Comparison of ENCODE assay signal across 8 cellular contexts in the genomic region with DNA sequence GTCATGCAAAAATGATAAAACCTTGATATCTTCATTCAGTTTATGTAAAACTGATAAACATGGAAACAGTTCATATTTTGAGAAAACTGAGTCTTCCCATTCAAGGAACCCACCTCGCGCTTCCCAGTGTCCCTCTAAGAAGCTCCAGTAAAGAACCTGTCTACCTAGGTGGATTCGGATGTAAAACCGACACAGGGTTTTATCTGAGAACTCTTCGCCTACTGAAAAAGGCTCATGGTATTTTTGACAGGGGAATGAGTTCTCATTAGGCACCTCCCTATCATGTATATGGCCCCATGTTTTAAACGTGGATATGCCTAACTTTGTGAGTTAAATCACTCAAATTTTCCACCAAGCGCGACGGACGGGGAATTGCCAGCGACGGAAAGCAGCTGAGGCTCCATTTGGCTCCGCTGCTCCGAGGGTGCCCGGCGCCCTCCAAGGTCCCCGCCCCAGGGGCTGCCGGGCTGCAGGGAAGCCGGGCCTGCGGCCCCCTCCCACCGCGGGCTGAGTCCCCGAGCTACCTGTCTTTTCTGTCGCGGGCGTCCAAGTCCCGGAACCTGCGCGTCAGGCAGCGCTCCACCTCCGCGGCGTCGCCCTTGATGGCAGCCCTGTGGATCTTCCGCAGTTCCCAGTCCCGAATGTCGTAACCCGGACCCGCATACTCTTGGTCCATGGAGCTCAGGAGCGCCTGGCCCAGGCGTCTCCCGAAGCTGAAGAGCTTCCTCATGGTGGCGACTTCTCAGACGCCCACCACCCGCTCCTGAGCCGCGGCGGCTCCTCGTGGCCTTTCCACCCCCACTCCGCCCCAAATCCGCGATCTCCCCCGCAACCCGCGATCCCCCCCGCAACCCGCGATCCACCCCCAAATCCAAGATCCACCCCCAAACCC. TPM values are rescaled to one million over a fixed set of nuclear protein-coding genes. Genes with fewer than 3 reads are reported as not detected.
DNase-seq lines count a peak whose midpoint lies in the region; ATAC-seq, FAIRE-seq and TF ChIP-seq lines count a peak whose summit lies in the region.

No MANE protein-coding gene starts in this region.

- H3K9me3 ChIP-seq in A673 (ENCODE audit: low read depth, low read length, poor library complexity, severe bottlenecking) (peaks cover 14% of the 10 kb centered on the region), MG63 (peaks cover 11% of the 10 kb centered on the region), pancreas (no peaks in the 10 kb centered on the region)

- no TSS peak for BruUV-seq in A673 (replicated peaks; lab: Mats Ljungman, UMichigan)

- TF ChIP-seq CTCF in A673 (conservative IDR thresholded peaks at IDR 0.05; ENCODE audit: low read depth, low read length) (no peak), pancreas (IDR thresholded peaks at IDR 0.05) (no peak)

- no peaks in the 10 kb centered on the region for H3K4me1 ChIP-seq in A673 (ENCODE audit: insufficient read depth, low read length, poor library complexity, severe bottlenecking)
- no peaks in the 10 kb centered on the region for H3K4me1 ChIP-seq in pancreas

- H3K27ac ChIP-seq in A673 (ENCODE audit: low read depth, low read length, poor library complexity, severe bottlenecking) (no peak overlapping the region), pancreas (peak overlapping the region; percentile 74 to 96 (median 90))

- H3K36me3 ChIP-seq in A673 (ENCODE audit: insufficient read depth, low read length, poor library complexity, severe bottlenecking) (no peaks in the 10 kb centered on the region), MG63 (no peaks in the 10 kb centered on the region), pancreas (no peaks in the 10 kb centered on the region)

- FAIRE-seq in pancreas (lab: Jason Lieb, UNC): no peak

- WGBS in pancreas, 2 donors: 1 to 2% methylated on average over 49 to 58 of the region's 58 CpGs

- POLR2A ChIA-PET in A673 (lab: Charles Lee; ENCODE audit: low non-redundant PET): no interaction called here

- H3K27me3 ChIP-seq in A673 (replicated peaks; ENCODE audit: insufficient read depth, low read depth, low read length, poor library complexity) (peaks cover 84% of the 10 kb centered on the region), MG63 (peaks cover 40% of the 10 kb centered on the region), pancreas (no peaks in the 10 kb centered on the region)

- ATAC-seq in pancreas: peak; percentile 11 to 24 (median 20)
- ATAC-seq in GM19467 (IDR thresholded peaks at IDR 0.05; ENCODE audit: unreplicated experiment): no peak
- ATAC-seq in GM21381 (IDR thresholded peaks at IDR 0.05; ENCODE audit: unreplicated experiment): no peak

- peak overlapping the region; percentile 31 for H3K4me3 ChIP-seq in A673 (ENCODE audit: low read depth, low read length, poor library complexity, severe bottlenecking)
- H3K4me3 ChIP-seq in MG63: peak overlapping the region; percentile 42
- H3K4me3 ChIP-seq in pancreas: peak overlapping the region; percentile 45 to 67 (median 46)

- DNase-seq in A673 (ENCODE audit: low spot score) (no peak), MG63 (peak; percentile 15), activated T-cell treated with anti-CD3 and anti-CD28 coated beads for 4 hours (peak; percentile 26), glomerular visceral epithelial cell (ENCODE audit: extremely low spot score) (peak; percentile 22), pancreas (peak; percentile 26 to 76 (median 58)), RPMI8226 (no peak)

- CTCF ChIA-PET in A673 (lab: Charles Lee): interaction anchor here (0.5 to 0.7 kb wide), 2 partner anchors 73 to 139 kb away, joined by 3 read pairs; no protein-coding TSS in a partner anchor

- intact Hi-C loops in A673 (cut with micrococcal nuclease; ENCODE audit: unreplicated experiment) (loop anchor here (5.0 kb wide), 1 partner anchor 37 kb away; no protein-coding TSS in a partner anchor), pancreas (cut with DNase I) (no loop called here)

RNA-seq across cellular contexts. Expression of a gene that starts 0.6 kb away (rescaled TPM):
- total RNA-seq in A673 (2021): not detected in 2 replicates
- total RNA-seq in MG63 (2014; rRNA removed; shearing (Covaris generic); ENCODE audit: low replicate concordance): 0.07 TPM in 1 of 2 replicates, not detected in the other
- 10 to 100 TPM in 2 of 6 donors, 1 to 10 TPM in 4; 5.9 to 14.1 (median 8.2) TPM for total RNA-seq in pancreas
- 10 to 100 TPM in 1 of 2 donors, 1 to 10 TPM in 1; 2.1 to 20.6 TPM for polyA plus RNA-seq in pancreas

Comparison
In these comparisons a context has a peak if more than half of its experiments do, and no peak if none do; other contexts are left out.
1. DNase-seq: peak in MG63 (single experiment), activated T-cell treated with anti-CD3 and anti-CD28 coated beads for 4 hours (single experiment), glomerular visceral epithelial cell (single experiment) and pancreas (6 of 6); none in A673 (single experiment) and RPMI8226 (single experiment).
2. ATAC-seq: peak in pancreas (4 of 4); none in GM19467 (single experiment) and GM21381 (single experiment).
3. Peak in every context shown above with its lines, with median percentiles within 50 percentile points of each other: H3K4me3 ChIP-seq.